Comparison of ENCODE assay signal across 25 cellular contexts in the genomic region with DNA sequence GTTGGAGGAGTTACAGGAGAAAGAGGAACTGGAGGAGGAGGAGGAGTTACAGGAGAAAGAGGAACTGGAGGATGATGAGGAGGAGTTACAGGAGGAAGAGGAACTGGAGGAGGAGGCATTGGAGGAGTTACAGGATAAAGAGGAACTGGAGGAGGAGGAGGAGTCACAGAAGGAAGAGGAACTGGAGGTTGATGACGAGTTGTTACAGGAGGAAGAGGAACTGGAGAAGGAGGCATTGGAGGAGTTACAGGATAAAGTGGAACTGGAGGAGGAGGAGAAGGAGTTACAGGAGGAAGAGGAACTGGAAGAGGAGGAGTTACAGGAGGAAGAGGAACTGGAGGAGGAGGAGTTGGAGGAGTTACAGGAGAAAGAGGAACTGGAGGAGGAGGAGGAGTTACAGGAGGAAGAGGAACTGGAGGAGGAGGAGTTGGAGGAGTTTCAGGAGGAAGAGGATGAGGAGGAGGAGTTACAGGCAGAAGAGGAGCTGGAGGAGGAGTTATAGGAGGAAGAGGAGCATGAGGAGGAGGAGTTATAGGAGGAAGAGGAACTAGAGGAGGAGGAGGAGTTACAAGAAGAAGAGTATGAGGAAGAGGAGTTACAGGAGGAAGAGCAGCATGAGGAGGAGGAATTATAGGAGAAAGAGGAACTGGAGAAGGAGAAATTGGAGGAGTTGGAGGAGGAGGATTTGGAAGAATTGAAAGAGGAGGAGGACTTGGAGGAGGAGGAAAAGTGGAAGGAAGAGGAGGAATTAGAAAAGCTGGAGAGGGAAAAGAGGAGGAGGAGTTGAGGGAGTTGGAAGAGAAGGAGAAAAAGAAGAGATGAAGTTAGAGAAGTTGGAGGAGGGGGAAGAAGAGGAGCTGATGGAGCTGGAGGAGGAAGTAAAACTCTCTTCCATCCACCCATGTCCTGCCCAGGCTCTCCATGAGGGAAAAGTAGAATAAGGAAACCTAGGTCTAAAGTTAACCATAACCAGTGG. TPM values are rescaled to one million over a fixed set of nuclear protein-coding genes. Genes with fewer than 3 reads are reported as not detected.
DNase-seq lines count a peak whose midpoint lies in the region; ATAC-seq and TF ChIP-seq lines count a peak whose summit lies in the region.
"Had no signal": no experiment of that assay in that cellular context is flagged by ENCODE, and none has a peak within 500 bp of the region (broad histone marks: within the 10 kb centered on the region; RNA-seq: fewer than 3 reads in every experiment).

No MANE protein-coding gene starts in this region.

- H3K27me3 ChIP-seq in spleen (replicated peaks in 1 of 7), result no peaks in the 10 kb centered on the region
- H3K27me3 ChIP-seq: cardiac muscle cell, stomach had no signal

- TF ChIP-seq CTCF in spleen (IDR thresholded peaks at IDR 0.05 in 8 of 11, conservative IDR thresholded peaks at IDR 0.05 in 3 of 11), result no peak

- DNase-seq in GF-D8 (lab: John Stamatoyannopoulos, UW) (peak; percentile 98), MV-4-11 (lab: John Stamatoyannopoulos, UW) (peak; percentile 94), SKM-1 treated with dmso at 0.1 percent for 144 hours (lab: John Stamatoyannopoulos, UW; ENCODE audit: unreplicated experiment) (peak; percentile 89), spleen (no peak)
- DNase-seq in activated CD4-positive, alpha-beta T cell treated with anti-CD3 and anti-CD28 coated beads for 36 hours, result no peak
- DNase-seq: activated CD4-positive, alpha-beta T cell treated with anti-CD3 and anti-CD28 coated beads for 4 hours; activated naive CD4-positive, alpha-beta T cell treated with anti-CD3 and anti-CD28 coated beads, Interleukin-2, amount 10 ng/mL, durations not matched to agents 7 days and 5 days; activated T-cell treated with anti-CD3 and anti-CD28 coated beads, Interleukin-2, amount 50 U/mL, for 72 hours; Calu3; EL; glutamatergic neuron; left ventricle myocardium superior; midbrain; NCI-H748 treated with DMSO at 0.1 percent for 48 hours; SK-N-SH; small intestine; stimulated activated CD4-positive, alpha-beta T cell treated with anti-CD3 and anti-CD28 coated beads, Interleukin-4, amount 100 ng/mL, for 1 hour; stomach; T1000 had no signal

- no peak overlapping the region for H3K27ac Mint-ChIP-seq in activated CD4-positive, alpha-beta T cell treated with anti-CD3 and anti-CD28 coated beads for 36 hours
- H3K27ac Mint-ChIP-seq: activated naive CD4-positive, alpha-beta T cell treated with anti-CD3 and anti-CD28 coated beads, Interleukin-2, amount 10 ng/mL, durations not matched to agents 7 days and 5 days; activated T-cell treated with anti-CD3 and anti-CD28 coated beads, Interleukin-2, amount 50 U/mL, for 72 hours; GM23338; progenitor cell of endocrine pancreas; type B pancreatic cell had no signal

- CTCF ChIA-PET in activated CD4-positive, alpha-beta T cell treated with anti-CD3 and anti-CD28 coated beads for 36 hours (lab: Charles Lee), result no interaction called here

- peaks cover 0 to 38% (median 19%) of the 10 kb centered on the region in 8 donors for H3K9me3 ChIP-seq in spleen
- H3K9me3 ChIP-seq: SK-N-SH, stomach had no signal

- H3K27me3 Mint-ChIP-seq in activated CD4-positive, alpha-beta T cell treated with anti-CD3 and anti-CD28 coated beads for 36 hours, result no peaks in the 10 kb centered on the region
- H3K27me3 Mint-ChIP-seq: activated naive CD4-positive, alpha-beta T cell treated with anti-CD3 and anti-CD28 coated beads, Interleukin-2, amount 10 ng/mL, durations not matched to agents 7 days and 5 days; progenitor cell of endocrine pancreas; type B pancreatic cell had no signal

- peaks cover 15% of the 10 kb centered on the region for H3K4me1 Mint-ChIP-seq in activated CD4-positive, alpha-beta T cell treated with anti-CD3 and anti-CD28 coated beads for 36 hours
- H3K4me1 Mint-ChIP-seq: GM23338 had no signal

- H3K4me1 ChIP-seq in spleen, result peaks cover 9 to 44% (median 23%) of the 10 kb centered on the region in 6 donors

- H3K36me3 ChIP-seq in spleen, result peaks cover 0 to 19% (median 3%) of the 10 kb centered on the region in 6 donors
- H3K36me3 ChIP-seq: cardiac muscle cell had no signal

- H3K27ac ChIP-seq in spleen, result peak overlapping the region in 6 of 8 donors; percentile 4 to 78 (median 44)
- H3K27ac ChIP-seq: cardiac muscle cell, stomach had no signal

- no peaks in the 10 kb centered on the region for H3K9me3 Mint-ChIP-seq in activated CD4-positive, alpha-beta T cell treated with anti-CD3 and anti-CD28 coated beads for 36 hours (ENCODE audit: low read depth)
- H3K9me3 Mint-ChIP-seq: activated T-cell treated with anti-CD3 and anti-CD28 coated beads, Interleukin-2, amount 50 U/mL, for 72 hours; GM23338; type B pancreatic cell had no signal

- no peak for TF ChIP-seq POLR2A in spleen (IDR thresholded peaks at IDR 0.05)

- 30 to 45% (median 38%) methylated on average over 1 of the region's 1 CpG for WGBS in spleen, 5 donors

- H3K4me3 Mint-ChIP-seq in activated CD4-positive, alpha-beta T cell treated with anti-CD3 and anti-CD28 coated beads for 36 hours, result no peak overlapping the region
- H3K4me3 Mint-ChIP-seq: activated naive CD4-positive, alpha-beta T cell treated with anti-CD3 and anti-CD28 coated beads, Interleukin-2, amount 10 ng/mL, durations not matched to agents 7 days and 5 days; activated T-cell treated with anti-CD3 and anti-CD28 coated beads, Interleukin-2, amount 50 U/mL, for 72 hours; GM23338; type B pancreatic cell had no signal

- peaks cover 7% of the 10 kb centered on the region for H3K36me3 Mint-ChIP-seq in activated CD4-positive, alpha-beta T cell treated with anti-CD3 and anti-CD28 coated beads for 36 hours (ENCODE audit: low read depth)

- POLR2A ChIA-PET in activated CD4-positive, alpha-beta T cell treated with anti-CD3 and anti-CD28 coated beads for 36 hours (lab: Charles Lee), result no interaction called here

- no peak overlapping the region for H3K4me3 ChIP-seq in spleen
- H3K4me3 ChIP-seq: cardiac muscle cell, GM23338, stomach had no signal

- no peak for ATAC-seq in GM21786 (IDR thresholded peaks at IDR 0.05; ENCODE audit: unreplicated experiment)
- no peak for ATAC-seq in activated CD4-positive, alpha-beta T cell treated with anti-CD3 and anti-CD28 coated beads for 36 hours
- ATAC-seq in GM21526 (IDR thresholded peaks at IDR 0.05; ENCODE audit: low FRiP score, unreplicated experiment), result no peak
- ATAC-seq: activated T-cell treated with anti-CD3 and anti-CD28 coated beads, Interleukin-2, amount 50 U/mL, for 72 hours; GM23338 had no signal

- intact Hi-C loops in spleen (cut with DNase I; ENCODE audit: low total_unique reads), result no loop called here
- intact Hi-C loops in activated CD4-positive, alpha-beta T cell treated with anti-CD3 and anti-CD28 coated beads for 36 hours (cut with DNase I, micrococcal nuclease), result no loop called here

RNA-seq across cellular contexts. Expression of a gene that starts 37.2 kb away (rescaled TPM):
- total RNA-seq in spleen, result 100 to 1,000 TPM in 1 of 7 donors, 10 to 100 TPM in 6; 63.4 to 103 (median 82.7) TPM
- 1 to 10 TPM; 4.0 to 8.7 (median 4.8) TPM for polyA plus RNA-seq in spleen
- total RNA-seq in activated CD4-positive, alpha-beta T cell treated with anti-CD3 and anti-CD28 coated beads for 36 hours, result 10 to 100 TPM; 56.8 to 75.6 TPM

Comparison
In these comparisons a context has a peak if more than half of its experiments do, and no peak if none do; other contexts are left out.
1. DNase-seq: peak in GF-D8 (single experiment), MV-4-11 (single experiment) and SKM-1 treated with dmso at 0.1 percent for 144 hours (single experiment); none in spleen (single experiment) and activated CD4-positive, alpha-beta T cell treated with anti-CD3 and anti-CD28 coated beads for 36 hours (single experiment).